ENCODE assay signal across 8 cellular contexts in genomic region chr20:17938889-17939619, GRCh38. TPM values are rescaled to one million over a fixed set of nuclear protein-coding genes. Genes with fewer than 3 reads are reported as not detected.
DNase-seq lines count a peak whose midpoint lies in the region; ATAC-seq and TF ChIP-seq lines count a peak whose summit lies in the region.

No MANE protein-coding gene starts in this region.

- peak; percentile 62 for DNase-seq in H4 (ENCODE audit: low spot score)
- peak; percentile 51 for DNase-seq in Kasumi-1 (lab: John Stamatoyannopoulos, UW)
- DNase-seq in SHP77 treated with DMSO at 0.1 percent for 48 hours (lab: John Stamatoyannopoulos, UW), result peak; percentile 46
- DNase-seq in activated naive CD8-positive, alpha-beta T cell treated with anti-CD3 and anti-CD28 coated beads, Interleukin-2, amount 50 U/mL, for 16 hours (ENCODE audit: low read depth, low spot score), result peak; percentile 11
- DNase-seq in hepatic stellate cell (ENCODE audit: low spot score), result peak; percentile 67
- DNase-seq in sciatic nerve (ENCODE audit: low spot score), result peak; percentile 80

- intact Hi-C loops in sciatic nerve (cut with DNase I), result no loop called here

- ATAC-seq in sciatic nerve (peak; percentile 74), GM18873 (IDR thresholded peaks at IDR 0.05; ENCODE audit: low FRiP score, unreplicated experiment) (no peak)

- TF ChIP-seq CTCF in GM12801 (IDR thresholded peaks at IDR 0.05; ENCODE audit: extremely low read depth, insufficient read length), result peak; percentile 23

RNA-seq across cellular contexts. Expression of gene SNX5, which starts 29.5 kb away (rescaled TPM):
- total RNA-seq in H4 (2014; rRNA removed; shearing (Covaris generic)), result 85.0 and 114 TPM in 2 replicates
- 85.3 TPM for total RNA-seq in sciatic nerve

RNA-seq across cellular contexts. Expression of gene MGME1, which starts 29.8 kb away (rescaled TPM):
- 9.5 and 12.0 TPM in 2 replicates for total RNA-seq in H4 (2014; rRNA removed; shearing (Covaris generic))
- 8.7 TPM for total RNA-seq in sciatic nerve

Comparison
In these comparisons a context has a peak if more than half of its experiments do, and no peak if none do; other contexts are left out.
1. DNase-seq: peak in every context shown above with its lines; median percentile 80 in sciatic nerve; 67 in hepatic stellate cell; 62 in H4; 51 in Kasumi-1; 46 in SHP77 treated with DMSO at 0.1 percent for 48 hours; 11 in activated naive CD8-positive, alpha-beta T cell treated with anti-CD3 and anti-CD28 coated beads, Interleukin-2, amount 50 U/mL, for 16 hours.